25 cellular contexts compared by ENCODE assay signal in the genomic region with DNA sequence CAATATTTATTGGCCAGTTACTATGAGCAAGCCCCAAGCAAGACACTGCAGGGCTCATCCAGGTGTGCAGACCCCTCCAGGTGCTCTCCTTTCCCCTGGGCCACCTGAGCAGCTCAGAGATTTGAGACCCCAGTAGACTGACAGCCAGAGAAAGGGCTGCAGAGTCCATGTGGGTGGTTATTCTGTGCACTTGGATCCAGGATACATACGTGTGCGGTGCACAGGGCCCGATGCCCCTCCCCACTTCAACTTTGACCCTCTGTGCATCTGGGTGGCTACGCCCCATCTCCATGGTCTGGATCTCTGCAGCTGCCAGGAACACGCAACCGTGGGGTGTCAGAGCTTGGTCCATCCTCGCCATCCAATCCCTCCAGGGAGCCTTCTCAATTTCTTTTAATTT.
"Had no signal": no experiment of that assay in that cellular context is flagged by ENCODE, and none has a peak within 500 bp of the region (broad histone marks: within the 10 kb centered on the region; RNA-seq: fewer than 3 reads in every experiment).

No MANE protein-coding gene starts in this region.

- H3K27ac Mint-ChIP-seq: activated CD4-positive, alpha-beta memory T cell treated with anti-CD3 and anti-CD28 coated beads, Interleukin-2, amount 10 ng/mL, durations not matched to agents 7 days and 5 days; activated CD4-positive, alpha-beta T cell treated with anti-CD3 and anti-CD28 coated beads, Interleukin-2, amount 10 ng/mL, durations not matched to agents 24 days and 14 days; activated naive CD8-positive, alpha-beta T cell treated with anti-CD3 and anti-CD28 coated beads for 36 hours; activated T-helper 17 cell treated with anti-CD3 and anti-CD28 coated beads, Interleukin-2, amount 50 U/mL, for 72 hours; brain; endodermal cell; neural progenitor cell had no signal

- ATAC-seq: activated T-cell treated with anti-CD3 and anti-CD28 coated beads, Interleukin-2, amount 50 U/mL, for 4 hours; activated T-helper 17 cell treated with anti-CD3 and anti-CD28 coated beads, Interleukin-2, amount 50 U/mL, for 72 hours; foreskin keratinocyte; right cardiac atrium; stimulated activated naive CD8-positive, alpha-beta T cell treated with anti-CD3 and anti-CD28 coated beads, Interleukin-15, Interleukin-2, amounts not matched to agents 100 U/mL and 50 U/mL, for 24 hours had no signal

- H3K36me3 ChIP-seq: ascending aorta, cardiac muscle cell, neural progenitor cell, uterus had no signal

- H3K27me3 ChIP-seq: adrenal gland, ascending aorta, cardiac muscle cell, esophagus muscularis mucosa, foreskin keratinocyte, neural progenitor cell, testis, uterus had no signal

- H3K4me1 ChIP-seq: adrenal gland, neural progenitor cell, uterus had no signal

- H3K9me3 Mint-ChIP-seq: activated CD4-positive, alpha-beta memory T cell treated with anti-CD3 and anti-CD28 coated beads, Interleukin-2, amount 10 ng/mL, durations not matched to agents 7 days and 5 days; activated CD4-positive, alpha-beta T cell treated with anti-CD3 and anti-CD28 coated beads, Interleukin-2, amount 10 ng/mL, durations not matched to agents 24 days and 14 days; activated naive CD8-positive, alpha-beta T cell treated with anti-CD3 and anti-CD28 coated beads for 36 hours; activated T-cell treated with anti-CD3 and anti-CD28 coated beads, Interleukin-2, amount 50 U/mL, for 4 hours; activated T-helper 17 cell treated with anti-CD3 and anti-CD28 coated beads, Interleukin-2, amount 50 U/mL, for 72 hours; brain; endodermal cell; naive thymus-derived CD4-positive, alpha-beta T cell; neural progenitor cell had no signal

- H3K4me1 Mint-ChIP-seq: brain, endodermal cell, neural progenitor cell had no signal

- H3K4me3 ChIP-seq: adrenal gland, ascending aorta, cardiac muscle cell, esophagus muscularis mucosa, neural progenitor cell, testis, uterus had no signal

- H3K36me3 Mint-ChIP-seq: neural progenitor cell had no signal

- H3K9me3 ChIP-seq: adrenal gland, ascending aorta, esophagus muscularis mucosa, testis, uterus had no signal

- H3K4me3 Mint-ChIP-seq: activated CD4-positive, alpha-beta memory T cell treated with anti-CD3 and anti-CD28 coated beads, Interleukin-2, amount 10 ng/mL, durations not matched to agents 7 days and 5 days; activated CD4-positive, alpha-beta T cell treated with anti-CD3 and anti-CD28 coated beads, Interleukin-2, amount 10 ng/mL, durations not matched to agents 24 days and 14 days; activated naive CD8-positive, alpha-beta T cell treated with anti-CD3 and anti-CD28 coated beads for 36 hours; activated T-cell treated with anti-CD3 and anti-CD28 coated beads, Interleukin-2, amount 50 U/mL, for 4 hours; activated T-helper 17 cell treated with anti-CD3 and anti-CD28 coated beads, Interleukin-2, amount 50 U/mL, for 72 hours; brain; endodermal cell; naive thymus-derived CD4-positive, alpha-beta T cell; neural progenitor cell had no signal

- H3K27me3 Mint-ChIP-seq: activated CD4-positive, alpha-beta memory T cell treated with anti-CD3 and anti-CD28 coated beads, Interleukin-2, amount 10 ng/mL, durations not matched to agents 7 days and 5 days; activated CD4-positive, alpha-beta T cell treated with anti-CD3 and anti-CD28 coated beads, Interleukin-2, amount 10 ng/mL, durations not matched to agents 24 days and 14 days; activated naive CD8-positive, alpha-beta T cell treated with anti-CD3 and anti-CD28 coated beads for 36 hours; activated T-helper 17 cell treated with anti-CD3 and anti-CD28 coated beads, Interleukin-2, amount 50 U/mL, for 72 hours; naive thymus-derived CD4-positive, alpha-beta T cell had no signal

- DNase-seq: activated CD4-positive, alpha-beta memory T cell treated with anti-CD3 and anti-CD28 coated beads, Interleukin-2, amount 10 ng/mL, durations not matched to agents 7 days and 5 days; activated CD4-positive, alpha-beta T cell treated with anti-CD3 and anti-CD28 coated beads, Interleukin-2, amount 10 ng/mL, durations not matched to agents 24 days and 14 days; activated CD4-positive, CD25-positive, alpha-beta regulatory T cell treated with anti-CD3 and anti-CD28 coated beads, Interleukin-2, amount 50 U/mL, for 72 hours; activated naive CD4-positive, alpha-beta T cell; activated naive CD8-positive, alpha-beta T cell treated with anti-CD3 and anti-CD28 coated beads for 36 hours; activated T-cell treated with anti-CD3 and anti-CD28 coated beads, Interleukin-2, amount 50 U/mL, for 4 hours; endodermal cell; foreskin keratinocyte; islet precursor cell; left cardiac atrium; midbrain; naive thymus-derived CD4-positive, alpha-beta T cell; right cardiac atrium; stimulated activated CD4-positive, alpha-beta T cell treated with anti-CD3 and anti-CD28 coated beads, Interleukin-2, amount 100 ng/mL, for 48 hours; stimulated activated naive CD8-positive, alpha-beta T cell treated with anti-CD3 and anti-CD28 coated beads, Interleukin-15, Interleukin-2, amounts not matched to agents 100 U/mL and 50 U/mL, for 24 hours; T-helper 2 cell; uterus had no signal

- H3K27ac ChIP-seq: ascending aorta, cardiac muscle cell, esophagus muscularis mucosa, foreskin keratinocyte, neural progenitor cell, testis, uterus had no signal
